In genomic region chr3:52446631-52447511, GRCh38 we compare ENCODE assay signal across 8 cellular contexts. TPM values are rescaled to one million over a fixed set of nuclear protein-coding genes. Genes with fewer than 3 reads are reported as not detected.
A peak's percentile ranks its signal among the peaks of the same experiment; 100 is the strongest.
DNase-seq lines count a peak whose midpoint lies in the region; ATAC-seq, FAIRE-seq and TF ChIP-seq lines count a peak whose summit lies in the region.

No MANE protein-coding gene starts in this region.

- ATAC-seq in activated CD8-positive, alpha-beta T cell treated with anti-CD3 and anti-CD28 coated beads, Interleukin-2, amount 10 ng/mL, durations not matched to agents 7 days and 5 days: peak; percentile 66
- ATAC-seq in naive thymus-derived CD4-positive, alpha-beta T cell: peak; percentile 78
- no peak for ATAC-seq in HG03108 (IDR thresholded peaks at IDR 0.05; ENCODE audit: unreplicated experiment)

- H3K27ac Mint-ChIP-seq in activated CD8-positive, alpha-beta T cell treated with anti-CD3 and anti-CD28 coated beads, Interleukin-2, amount 10 ng/mL, durations not matched to agents 7 days and 5 days: peak overlapping the region; percentile 63
- H3K27ac Mint-ChIP-seq in endothelial cell (ENCODE audit: unreplicated experiment): no peak overlapping the region
- H3K27ac Mint-ChIP-seq in naive thymus-derived CD4-positive, alpha-beta T cell: peak overlapping the region in 5 of 9 donors; percentile 3 to 90 (median 49)

- H3K27me3 Mint-ChIP-seq in activated CD8-positive, alpha-beta T cell treated with anti-CD3 and anti-CD28 coated beads, Interleukin-2, amount 10 ng/mL, durations not matched to agents 7 days and 5 days (ENCODE audit: low read depth): no peaks in the 10 kb centered on the region
- H3K27me3 Mint-ChIP-seq in endothelial cell (ENCODE audit: unreplicated experiment): peaks cover 12% of the 10 kb centered on the region
- no peaks in the 10 kb centered on the region for H3K27me3 Mint-ChIP-seq in naive thymus-derived CD4-positive, alpha-beta T cell

- no peaks in the 10 kb centered on the region for H3K9me3 ChIP-seq in naive thymus-derived CD4-positive, alpha-beta T cell (ENCODE audit: control insufficient read depth in 2 of 3, low read length in 3 of 3)

- no peaks in the 10 kb centered on the region for H3K36me3 Mint-ChIP-seq in activated CD8-positive, alpha-beta T cell treated with anti-CD3 and anti-CD28 coated beads, Interleukin-2, amount 10 ng/mL, durations not matched to agents 7 days and 5 days (ENCODE audit: low read depth)
- no peaks in the 10 kb centered on the region for H3K36me3 Mint-ChIP-seq in endothelial cell (ENCODE audit: low read depth, unreplicated experiment)
- H3K36me3 Mint-ChIP-seq in naive thymus-derived CD4-positive, alpha-beta T cell: no peaks in the 10 kb centered on the region

- H3K4me3 Mint-ChIP-seq in activated CD8-positive, alpha-beta T cell treated with anti-CD3 and anti-CD28 coated beads, Interleukin-2, amount 10 ng/mL, durations not matched to agents 7 days and 5 days: no peak overlapping the region
- peak overlapping the region; percentile 47 for H3K4me3 Mint-ChIP-seq in endothelial cell (ENCODE audit: unreplicated experiment)
- peak overlapping the region in 2 of 10 donors; percentile 61 to 81 for H3K4me3 Mint-ChIP-seq in naive thymus-derived CD4-positive, alpha-beta T cell

- CTCF ChIA-PET in activated CD8-positive, alpha-beta T cell treated with anti-CD3 and anti-CD28 coated beads, Interleukin-2, amount 10 ng/mL, durations not matched to agents 7 days and 5 days (lab: Charles Lee): interaction anchor here (0.7 to 6.5 kb wide), 23 partner anchors 8 to 226 kb away, joined by 3 to 131 read pairs (median 6); partner anchors contain the start of gene UQCC5
- CTCF ChIA-PET in naive thymus-derived CD4-positive, alpha-beta T cell (lab: Charles Lee): interaction anchor here (0.6 to 3.7 kb wide), 11 partner anchors 19 to 445 kb away, joined by 3 to 40 read pairs (median 4); no protein-coding TSS in a partner anchor

- peak; percentile 78 to 80 for DNase-seq in AML-193 (lab: John Stamatoyannopoulos, UW)
- peak; percentile 62 for DNase-seq in GM19239 (ENCODE audit: insufficient read length, low spot score)
- peak; percentile 84 for DNase-seq in NCI-H82 (lab: John Stamatoyannopoulos, UW)
- peak; percentile 83 for DNase-seq in activated CD8-positive, alpha-beta T cell treated with anti-CD3 and anti-CD28 coated beads, Interleukin-2, amount 10 ng/mL, durations not matched to agents 7 days and 5 days
- DNase-seq in endothelial cell (ENCODE audit: low spot score): peak; percentile 79
- peak; percentile 46 to 76 (median 67) for DNase-seq in naive thymus-derived CD4-positive, alpha-beta T cell
- DNase-seq in stimulated activated naive CD4-positive, alpha-beta T cell treated with Interleukin-2 at 50 U/mL for 16 hours (lab: John Stamatoyannopoulos, UW): peak; percentile 55

- no peak overlapping the region for H3K4me3 ChIP-seq in naive thymus-derived CD4-positive, alpha-beta T cell (ENCODE audit: low read length)

- no peaks in the 10 kb centered on the region for H3K9me3 Mint-ChIP-seq in activated CD8-positive, alpha-beta T cell treated with anti-CD3 and anti-CD28 coated beads, Interleukin-2, amount 10 ng/mL, durations not matched to agents 7 days and 5 days (ENCODE audit: insufficient read depth)
- no peaks in the 10 kb centered on the region for H3K9me3 Mint-ChIP-seq in endothelial cell (ENCODE audit: unreplicated experiment)
- no peaks in the 10 kb centered on the region for H3K9me3 Mint-ChIP-seq in naive thymus-derived CD4-positive, alpha-beta T cell

- H3K4me1 ChIP-seq in naive thymus-derived CD4-positive, alpha-beta T cell (ENCODE audit: control insufficient read depth in 2 of 2, insufficient read depth in 2 of 2, low read length in 2 of 2): peaks cover 0 to 9% of the 10 kb centered on the region in 2 donors

- H3K4me1 Mint-ChIP-seq in activated CD8-positive, alpha-beta T cell treated with anti-CD3 and anti-CD28 coated beads, Interleukin-2, amount 10 ng/mL, durations not matched to agents 7 days and 5 days (ENCODE audit: low read depth): peaks cover 19% of the 10 kb centered on the region
- peaks cover 49% of the 10 kb centered on the region for H3K4me1 Mint-ChIP-seq in endothelial cell (ENCODE audit: unreplicated experiment)
- H3K4me1 Mint-ChIP-seq in naive thymus-derived CD4-positive, alpha-beta T cell: peaks cover 6 to 13% (median 9%) of the 10 kb centered on the region in 7 donors

- no peak overlapping the region for H3K27ac ChIP-seq in naive thymus-derived CD4-positive, alpha-beta T cell (ENCODE audit: low read depth, low read length)

- no peaks in the 10 kb centered on the region for H3K27me3 ChIP-seq in naive thymus-derived CD4-positive, alpha-beta T cell (ENCODE audit: control insufficient read depth in 2 of 2, insufficient read depth in 2 of 2, low read length in 2 of 2)

- intact Hi-C loops in naive thymus-derived CD4-positive, alpha-beta T cell (cut with micrococcal nuclease): loop anchor here (1.0 to 5.0 kb wide), 9 partner anchors 8 to 446 kb away; partner anchors contain the start of gene NISCH (in 1 of the 2)

- peak; percentile 82 for FAIRE-seq in GM19239 (lab: Jason Lieb, UNC)

- no peaks in the 10 kb centered on the region for H3K36me3 ChIP-seq in naive thymus-derived CD4-positive, alpha-beta T cell (ENCODE audit: control insufficient read depth in 2 of 3, insufficient read depth in 3 of 3, low read length in 3 of 3)

- peak; percentile 98 for TF ChIP-seq CTCF in endothelial cell (IDR thresholded peaks at IDR 0.05; ENCODE audit: unreplicated experiment)

- POLR2A ChIA-PET in activated CD8-positive, alpha-beta T cell treated with anti-CD3 and anti-CD28 coated beads, Interleukin-2, amount 10 ng/mL, durations not matched to agents 7 days and 5 days (lab: Charles Lee): interaction anchor here (1.0 kb wide), 1 partner anchor 8 kb away, joined by 3 read pairs; the partner anchor contains the start of gene NISCH
- POLR2A ChIA-PET in naive thymus-derived CD4-positive, alpha-beta T cell (lab: Charles Lee): interaction anchor here (0.6 to 1.7 kb wide), 3 partner anchors 33 to 76 kb away, joined by 3 to 7 read pairs (median 5); no protein-coding TSS in a partner anchor

RNA-seq across cellular contexts. Expression of gene SEMA3G, which starts 2.0 kb away (rescaled TPM):
- under 1 TPM; 0.13 to 0.21 TPM for total RNA-seq in activated CD8-positive, alpha-beta T cell treated with anti-CD3 and anti-CD28 coated beads, Interleukin-2, amount 10 ng/mL, durations not matched to agents 7 days and 5 days
- total RNA-seq in endothelial cell (ENCODE audit: unreplicated experiment): 175 TPM
- total RNA-seq in naive thymus-derived CD4-positive, alpha-beta T cell: under 1 TPM in 2 of 5 experiments, not detected in 3; 0.10 to 0.24 TPM
- not detected for polyA plus RNA-seq in naive thymus-derived CD4-positive, alpha-beta T cell

RNA-seq across cellular contexts. Expression of gene TNNC1, which starts 7.0 kb away (rescaled TPM):
- 1 to 10 TPM in 1 of 2 experiments, under 1 TPM in 1; 0.84 to 2.1 TPM for total RNA-seq in activated CD8-positive, alpha-beta T cell treated with anti-CD3 and anti-CD28 coated beads, Interleukin-2, amount 10 ng/mL, durations not matched to agents 7 days and 5 days
- 0.67 TPM for total RNA-seq in endothelial cell (ENCODE audit: unreplicated experiment)
- total RNA-seq in naive thymus-derived CD4-positive, alpha-beta T cell: 1 to 10 TPM; 2.2 to 8.4 (median 6.5) TPM
- polyA plus RNA-seq in naive thymus-derived CD4-positive, alpha-beta T cell: 1 to 10 TPM in 1 of 2 donors, under 1 TPM in 1; 0.73 to 1.5 TPM

RNA-seq across cellular contexts. Expression of gene NISCH, which starts 8.5 kb away (rescaled TPM):
- 10 to 100 TPM; 77.2 to 82.6 TPM for total RNA-seq in activated CD8-positive, alpha-beta T cell treated with anti-CD3 and anti-CD28 coated beads, Interleukin-2, amount 10 ng/mL, durations not matched to agents 7 days and 5 days
- 261 TPM for total RNA-seq in endothelial cell (ENCODE audit: unreplicated experiment)
- total RNA-seq in naive thymus-derived CD4-positive, alpha-beta T cell: 100 to 1,000 TPM in 4 of 5 experiments, 10 to 100 TPM in 1; 86.8 to 210 (median 162) TPM
- polyA plus RNA-seq in naive thymus-derived CD4-positive, alpha-beta T cell: 10 to 100 TPM; 21.4 to 35.0 TPM

RNA-seq across cellular contexts. Expression of gene PHF7, which starts 36.4 kb away (rescaled TPM):
- 10 to 100 TPM; 14.6 to 16.2 TPM for total RNA-seq in activated CD8-positive, alpha-beta T cell treated with anti-CD3 and anti-CD28 coated beads, Interleukin-2, amount 10 ng/mL, durations not matched to agents 7 days and 5 days
- 15.9 TPM for total RNA-seq in endothelial cell (ENCODE audit: unreplicated experiment)
- 10 to 100 TPM; 13.7 to 18.7 (median 15.5) TPM for total RNA-seq in naive thymus-derived CD4-positive, alpha-beta T cell
- polyA plus RNA-seq in naive thymus-derived CD4-positive, alpha-beta T cell: 1 to 10 TPM; 7.6 to 8.9 TPM

RNA-seq across cellular contexts. Expression of gene BAP1, which starts 37.1 kb away (rescaled TPM):
- 100 to 1,000 TPM in 1 of 2 experiments, 10 to 100 TPM in 1; 95.6 to 105 TPM for total RNA-seq in activated CD8-positive, alpha-beta T cell treated with anti-CD3 and anti-CD28 coated beads, Interleukin-2, amount 10 ng/mL, durations not matched to agents 7 days and 5 days
- total RNA-seq in endothelial cell (ENCODE audit: unreplicated experiment): 118 TPM
- 100 to 1,000 TPM in 2 of 5 experiments, 10 to 100 TPM in 3; 86.7 to 116 (median 92.5) TPM for total RNA-seq in naive thymus-derived CD4-positive, alpha-beta T cell
- polyA plus RNA-seq in naive thymus-derived CD4-positive, alpha-beta T cell: 10 to 100 TPM; 13.6 to 26.6 TPM

Comparison
In these comparisons a context has a peak if more than half of its experiments do, and no peak if none do; other contexts are left out.
1. RNA of gene SEMA3G, which starts 2.0 kb away (total RNA-seq): 175 TPM in endothelial cell (single experiment); 0.13 to 0.21 TPM in activated CD8-positive, alpha-beta T cell treated with anti-CD3 and anti-CD28 coated beads, Interleukin-2, amount 10 ng/mL, durations not matched to agents 7 days and 5 days and 0.10 to 0.24 TPM in naive thymus-derived CD4-positive, alpha-beta T cell; every median in the first group is over 100 times any median in the second.
2. Peak in every context shown above with its lines, with median percentiles within 50 percentile points of each other: DNase-seq.